Comparison of ENCODE assay signal across 14 cellular contexts in genomic region chr17:65261682-65262636, GRCh38.
DNase-seq lines count a peak whose midpoint lies in the region; ATAC-seq and TF ChIP-seq lines count a peak whose summit lies in the region.
"Had no signal": no experiment of that assay in that cellular context is flagged by ENCODE, and none has a peak within 500 bp of the region (broad histone marks: within the 10 kb centered on the region; RNA-seq: fewer than 3 reads in every experiment).

No MANE protein-coding gene starts in this region.

- peak; percentile 59 to 74 for ATAC-seq in activated naive CD4-positive, alpha-beta T cell treated with anti-CD3 and anti-CD28 coated beads, Interleukin-2, amount 50 U/mL, for 72 hours
- peak; percentile 74 for ATAC-seq in T-helper 17 cell
- no peak for ATAC-seq in GM21360 (IDR thresholded peaks at IDR 0.05; ENCODE audit: unreplicated experiment)

- H3K4me3 Mint-ChIP-seq in T-helper 17 cell: no peak overlapping the region

- no peak overlapping the region for H3K27ac Mint-ChIP-seq in activated naive CD4-positive, alpha-beta T cell treated with anti-CD3 and anti-CD28 coated beads, Interleukin-2, amount 50 U/mL, for 72 hours
- peak overlapping the region; percentile 74 for H3K27ac Mint-ChIP-seq in T-helper 17 cell

- peaks cover 4 to 14% of the 10 kb centered on the region in 2 donors for H3K9me3 Mint-ChIP-seq in activated naive CD4-positive, alpha-beta T cell treated with anti-CD3 and anti-CD28 coated beads, Interleukin-2, amount 50 U/mL, for 72 hours

- TF ChIP-seq CTCF in fibroblast of the aortic adventitia (IDR thresholded peaks at IDR 0.05; ENCODE audit: insufficient read depth, low read length): no peak

- peaks cover 26% of the 10 kb centered on the region for H3K4me1 Mint-ChIP-seq in T-helper 17 cell

- no peak for DNase-seq in activated naive CD4-positive, alpha-beta T cell treated with anti-CD3 and anti-CD28 coated beads, Interleukin-2, amount 50 U/mL, for 72 hours (ENCODE audit: low spot score in 2 of 2)
- no peak for DNase-seq in activated naive CD4-positive, alpha-beta T cell treated with anti-CD3 and anti-CD28 coated beads, Interleukin-2, amount 50 U/mL, for 16 hours
- DNase-seq in T-helper 17 cell (no peak), fibroblast of the aortic adventitia (ENCODE audit: low read depth) (peak; percentile 45), nucleus accumbens (lab: John Stamatoyannopoulos, UW) (no peak), NCI-H82 treated with DMSO at 0.1 percent for 48 hours (lab: John Stamatoyannopoulos, UW; ENCODE audit: unreplicated experiment) (no peak), SHP77 (lab: John Stamatoyannopoulos, UW) (no peak)
- DNase-seq: activated CD8-positive, alpha-beta memory T cell treated with anti-CD3 and anti-CD28 coated beads, Interleukin-2, amount 50 U/mL, for 48 hours; NCI-H187; NCI-H526 treated with DMSO at 0.1 percent for 48 hours; Right ventricle myocardium superior; transverse colon had no signal

- peaks cover 4 to 5% of the 10 kb centered on the region in 2 donors for H3K36me3 Mint-ChIP-seq in activated naive CD4-positive, alpha-beta T cell treated with anti-CD3 and anti-CD28 coated beads, Interleukin-2, amount 50 U/mL, for 72 hours
- H3K36me3 Mint-ChIP-seq in T-helper 17 cell (ENCODE audit: low read depth): no peaks in the 10 kb centered on the region

- no peaks in the 10 kb centered on the region for H3K27me3 Mint-ChIP-seq in T-helper 17 cell

- H3K4me3 ChIP-seq in fibroblast of the aortic adventitia (ENCODE audit: low read depth, low read length): no peak overlapping the region
- H3K4me3 ChIP-seq: prostate gland, transverse colon had no signal

- no peaks in the 10 kb centered on the region for H3K9me3 ChIP-seq in T-helper 17 cell (ENCODE audit: control insufficient read depth, low read length, poor library complexity, severe bottlenecking)
- H3K9me3 ChIP-seq: prostate gland had no signal
